ENCODE assay signal across 8 cellular contexts in genomic region chr19:45038931-45039893, GRCh38. TPM values are rescaled to one million over a fixed set of nuclear protein-coding genes. Genes with fewer than 3 reads are reported as not detected.
DNase-seq lines count a peak whose midpoint lies in the region; ATAC-seq and TF ChIP-seq lines count a peak whose summit lies in the region.

A gene with protein sequence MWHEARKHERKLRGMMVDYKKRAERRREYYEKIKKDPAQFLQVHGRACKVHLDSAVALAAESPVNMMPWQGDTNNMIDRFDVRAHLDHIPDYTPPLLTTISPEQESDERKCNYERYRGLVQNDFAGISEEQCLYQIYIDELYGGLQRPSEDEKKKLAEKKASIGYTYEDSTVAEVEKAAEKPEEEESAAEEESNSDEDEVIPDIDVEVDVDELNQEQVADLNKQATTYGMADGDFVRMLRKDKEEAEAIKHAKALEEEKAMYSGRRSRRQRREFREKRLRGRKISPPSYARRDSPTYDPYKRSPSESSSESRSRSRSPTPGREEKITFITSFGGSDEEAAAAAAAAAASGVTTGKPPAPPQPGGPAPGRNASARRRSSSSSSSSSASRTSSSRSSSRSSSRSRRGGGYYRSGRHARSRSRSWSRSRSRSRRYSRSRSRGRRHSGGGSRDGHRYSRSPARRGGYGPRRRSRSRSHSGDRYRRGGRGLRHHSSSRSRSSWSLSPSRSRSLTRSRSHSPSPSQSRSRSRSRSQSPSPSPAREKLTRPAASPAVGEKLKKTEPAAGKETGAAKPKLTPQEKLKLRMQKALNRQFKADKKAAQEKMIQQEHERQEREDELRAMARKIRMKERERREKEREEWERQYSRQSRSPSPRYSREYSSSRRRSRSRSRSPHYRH (plus strand): TSS chr19:45039045. CDS start chr19:45040213, 1,168 bp downstream.

- H3K9me3 ChIP-seq in KOPT-K1 (ENCODE audit: insufficient read depth, low read length, poor library complexity, severe bottlenecking): no peaks in the 10 kb centered on the region

- H3K36me3 Mint-ChIP-seq in activated T-helper 17 cell treated with anti-CD3 and anti-CD28 coated beads, Interleukin-2, amount 50 U/mL, for 72 hours (ENCODE audit: low read depth): peaks cover 95% of the 10 kb centered on the region
- H3K36me3 Mint-ChIP-seq in natural killer cell treated with Interleukin-12 subunit alpha and Interleukin-12 subunit beta and Interleukin-15 and Interleukin-18, amount 100 ng/mL, for 72 hours: peaks cover 18% of the 10 kb centered on the region

- peaks cover 46% of the 10 kb centered on the region for H3K36me3 ChIP-seq in KOPT-K1 (ENCODE audit: insufficient read depth, low read length)

- H3K9me3 Mint-ChIP-seq in activated T-helper 17 cell treated with anti-CD3 and anti-CD28 coated beads, Interleukin-2, amount 50 U/mL, for 72 hours: no peaks in the 10 kb centered on the region
- H3K9me3 Mint-ChIP-seq in natural killer cell treated with Interleukin-12 subunit alpha and Interleukin-12 subunit beta and Interleukin-15 and Interleukin-18, amount 100 ng/mL, for 72 hours: no peaks in the 10 kb centered on the region

- peaks cover 28% of the 10 kb centered on the region for H3K4me1 Mint-ChIP-seq in activated T-helper 17 cell treated with anti-CD3 and anti-CD28 coated beads, Interleukin-2, amount 50 U/mL, for 72 hours
- H3K4me1 Mint-ChIP-seq in natural killer cell treated with Interleukin-12 subunit alpha and Interleukin-12 subunit beta and Interleukin-15 and Interleukin-18, amount 100 ng/mL, for 72 hours (ENCODE audit: low read depth in 2 of 2): peaks cover 26 to 33% of the 10 kb centered on the region in 2 donors

- peak within 1 kb of the TSS; percentile 90 for H3K4me3 ChIP-seq in fibroblast of mammary gland (ENCODE audit: control insufficient read depth, low read depth, low read length)

- peak within 1 kb of the TSS; percentile 87 for H3K27ac ChIP-seq in KOPT-K1 (ENCODE audit: low read depth, low read length, poor library complexity, severe bottlenecking)

- no peaks in the 10 kb centered on the region for H3K27me3 Mint-ChIP-seq in activated T-helper 17 cell treated with anti-CD3 and anti-CD28 coated beads, Interleukin-2, amount 50 U/mL, for 72 hours
- no peaks in the 10 kb centered on the region for H3K27me3 Mint-ChIP-seq in natural killer cell treated with Interleukin-12 subunit alpha and Interleukin-12 subunit beta and Interleukin-15 and Interleukin-18, amount 100 ng/mL, for 72 hours

- ATAC-seq in GM21723 (IDR thresholded peaks at IDR 0.05; ENCODE audit: unreplicated experiment): peak; percentile 81
- peak; percentile 99 for ATAC-seq in activated T-helper 17 cell treated with anti-CD3 and anti-CD28 coated beads, Interleukin-2, amount 50 U/mL, for 72 hours (replicated peaks)
- peak; percentile 98 to 99 for ATAC-seq in natural killer cell treated with Interleukin-12 subunit alpha and Interleukin-12 subunit beta and Interleukin-15 and Interleukin-18, amount 100 ng/mL, for 72 hours

- peak within 1 kb of the TSS; percentile 99 for H3K27ac Mint-ChIP-seq in activated T-helper 17 cell treated with anti-CD3 and anti-CD28 coated beads, Interleukin-2, amount 50 U/mL, for 72 hours
- peak within 1 kb of the TSS; percentile 89 to 96 for H3K27ac Mint-ChIP-seq in natural killer cell treated with Interleukin-12 subunit alpha and Interleukin-12 subunit beta and Interleukin-15 and Interleukin-18, amount 100 ng/mL, for 72 hours

- TF ChIP-seq CTCF in fibroblast of mammary gland (conservative IDR thresholded peaks at IDR 0.05; ENCODE audit: control insufficient read depth, insufficient read depth, low read depth, low read length): no peak

- DNase-seq in DMS53 (lab: John Stamatoyannopoulos, UW) (peak; percentile 94), RKO (ENCODE audit: low spot score) (peak; percentile 89), fibroblast of mammary gland (ENCODE audit: low read depth) (peak; percentile 85)
- peak; percentile 93 for DNase-seq in natural killer cell treated with Interleukin-12 subunit alpha and Interleukin-12 subunit beta and Interleukin-15 and Interleukin-18, amount 100 ng/mL, for 72 hours (ENCODE audit: low spot score)
- peak; percentile 86 for DNase-seq in stimulated activated naive CD4-positive, alpha-beta T cell treated with Interleukin-2 at 50 U/mL for 16 hours (lab: John Stamatoyannopoulos, UW)

- H3K4me3 Mint-ChIP-seq in activated T-helper 17 cell treated with anti-CD3 and anti-CD28 coated beads, Interleukin-2, amount 50 U/mL, for 72 hours: peak within 1 kb of the TSS; percentile 100
- peak within 1 kb of the TSS; percentile 99 for H3K4me3 Mint-ChIP-seq in natural killer cell treated with Interleukin-12 subunit alpha and Interleukin-12 subunit beta and Interleukin-15 and Interleukin-18, amount 100 ng/mL, for 72 hours

RNA-seq across cellular contexts. Expression of the gene that starts here (rescaled TPM):
- 10 to 100 TPM; 87.5 TPM for total RNA-seq in activated T-helper 17 cell treated with anti-CD3 and anti-CD28 coated beads, Interleukin-2, amount 50 U/mL, for 72 hours
- 100 to 1,000 TPM in 1 of 2 donors, 10 to 100 TPM in 1; 84.1 to 147 TPM for total RNA-seq in natural killer cell treated with Interleukin-12 subunit alpha and Interleukin-12 subunit beta and Interleukin-15 and Interleukin-18, amount 100 ng/mL, for 72 hours

Comparison
In these comparisons a context has a peak if more than half of its experiments do, and no peak if none do; other contexts are left out.
1. Peak in every context shown above with its lines: DNase-seq, ATAC-seq, H3K4me3 ChIP-seq and H3K27ac ChIP-seq.